20 cellular contexts compared by ENCODE assay signal in the genomic region with DNA sequence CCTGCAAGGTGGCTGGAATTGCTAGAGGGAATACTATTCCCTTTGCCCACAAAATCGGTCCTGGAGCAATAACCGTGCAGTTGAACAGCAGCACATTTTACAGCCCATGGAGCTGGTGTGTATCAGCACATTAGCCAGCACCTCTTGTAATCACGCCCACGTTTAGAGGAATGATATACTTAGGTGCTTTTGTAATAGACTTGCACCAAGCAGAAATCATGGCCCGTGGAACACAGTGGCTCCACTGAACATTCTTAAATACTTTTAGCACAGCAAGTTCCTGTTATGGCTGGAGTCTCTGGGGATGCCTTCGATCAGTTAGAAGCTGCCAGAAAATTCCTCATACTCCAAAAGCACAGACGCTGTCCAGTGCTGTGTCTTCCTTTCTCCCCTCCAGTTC.
A peak's percentile ranks its signal among the peaks of the same experiment; 100 is the strongest.
DNase-seq lines count a peak whose midpoint lies in the region; ATAC-seq, FAIRE-seq and TF ChIP-seq lines count a peak whose summit lies in the region.
"Had no signal": no experiment of that assay in that cellular context is flagged by ENCODE, and none has a peak within 500 bp of the region (broad histone marks: within the 10 kb centered on the region; RNA-seq: fewer than 3 reads in every experiment).

No MANE protein-coding gene starts in this region.

- ATAC-seq in Right ventricle myocardium superior (ENCODE audit: poor library complexity) (peak; percentile 77), heart right ventricle (peak in 7 of 8 donors; percentile 21 to 87 (median 53)), left ventricle myocardium superior (peak; percentile 86)

- H3K27me3 ChIP-seq in right atrium auricular region (no peaks in the 10 kb centered on the region), heart right ventricle (no peaks in the 10 kb centered on the region), testis (no peaks in the 10 kb centered on the region)

- no peaks in the 10 kb centered on the region for H3K9me3 ChIP-seq in right atrium auricular region
- no peaks in the 10 kb centered on the region for H3K9me3 ChIP-seq in heart right ventricle
- no peaks in the 10 kb centered on the region for H3K9me3 ChIP-seq in testis

- H3K27ac ChIP-seq in right atrium auricular region (peak overlapping the region in 1 of 2 donors; percentile 62), heart right ventricle (no peak overlapping the region), testis (peak overlapping the region; percentile 19 to 34)
- H3K27ac ChIP-seq: GM23248 had no signal

- no peaks in the 10 kb centered on the region for H3K36me3 ChIP-seq in right atrium auricular region
- no peaks in the 10 kb centered on the region for H3K36me3 ChIP-seq in heart right ventricle
- H3K36me3 ChIP-seq in testis (ENCODE audit: low read depth, missing control alignments), result no peaks in the 10 kb centered on the region

- intact Hi-C loops in Right ventricle myocardium superior (cut with DNase I) (no loop called here), heart right ventricle (cut with DNase I) (no loop called here), left ventricle myocardium superior (cut with micrococcal nuclease) (no loop called here), testis (cut with DNase I; ENCODE audit: low total_unique reads) (no loop called here)

- H3K4me1 ChIP-seq in right atrium auricular region (peaks cover 0 to 13% of the 10 kb centered on the region in 2 donors), heart right ventricle (peaks cover 0 to 18% (median 6%) of the 10 kb centered on the region in 9 donors), testis (peaks cover 18% of the 10 kb centered on the region)

- 35 to 37% methylated on average over 7 of the region's 7 CpGs for WGBS in heart right ventricle, 2 donors
- WGBS in testis, 2 donors, result 48% methylated on average over 7 of the region's 7 CpGs

- H3K4me3 ChIP-seq in right atrium auricular region (no peak overlapping the region), heart right ventricle (no peak overlapping the region), testis (no peak overlapping the region)
- H3K4me3 ChIP-seq: GM23248 had no signal

- TF ChIP-seq CTCF in right atrium auricular region (IDR thresholded peaks at IDR 0.05), result no peak
- TF ChIP-seq CTCF in heart right ventricle (IDR thresholded peaks at IDR 0.05), result no peak
- TF ChIP-seq CTCF in testis (IDR thresholded peaks at IDR 0.05), result no peak

- no peak for FAIRE-seq in urothelium cell line (lab: Jason Lieb, UNC)
- FAIRE-seq: GM12891, GM18507, H1 had no signal

- no peak for TF ChIP-seq POLR2A in testis (IDR thresholded peaks at IDR 0.05)

- DNase-seq in Right ventricle myocardium superior (no peak), right atrium auricular region (ENCODE audit: low spot score) (no peak), heart right ventricle (no peak), left ventricle myocardium superior (no peak), testis (no peak), NCI-H1105 treated with DMSO at 0.1 percent for 48 hours (lab: John Stamatoyannopoulos, UW) (no peak), dedifferentiated amniotic fluid mesenchymal stem cell (ENCODE audit: extremely low spot score) (no peak), urothelium cell line (ENCODE audit: low spot score) (no peak)
- DNase-seq: C1 segment of cervical spinal cord; Calu3; CD4-positive, alpha-beta memory T cell; COR-L47; DMS53; DMS79 treated with DMSO at 0.1 percent for 48 hours; GM23248; H7; HCEC 1CT had no signal

Comparison
In these comparisons a context has a peak if more than half of its experiments do, and no peak if none do; other contexts are left out.
1. H3K27ac ChIP-seq: peak in testis (2 of 2); none in heart right ventricle (0 of 10).
2. Peak in every context shown above with its lines, with median percentiles within 50 percentile points of each other: ATAC-seq.